ENCODE assay signal across 8 cellular contexts in the genomic region with DNA sequence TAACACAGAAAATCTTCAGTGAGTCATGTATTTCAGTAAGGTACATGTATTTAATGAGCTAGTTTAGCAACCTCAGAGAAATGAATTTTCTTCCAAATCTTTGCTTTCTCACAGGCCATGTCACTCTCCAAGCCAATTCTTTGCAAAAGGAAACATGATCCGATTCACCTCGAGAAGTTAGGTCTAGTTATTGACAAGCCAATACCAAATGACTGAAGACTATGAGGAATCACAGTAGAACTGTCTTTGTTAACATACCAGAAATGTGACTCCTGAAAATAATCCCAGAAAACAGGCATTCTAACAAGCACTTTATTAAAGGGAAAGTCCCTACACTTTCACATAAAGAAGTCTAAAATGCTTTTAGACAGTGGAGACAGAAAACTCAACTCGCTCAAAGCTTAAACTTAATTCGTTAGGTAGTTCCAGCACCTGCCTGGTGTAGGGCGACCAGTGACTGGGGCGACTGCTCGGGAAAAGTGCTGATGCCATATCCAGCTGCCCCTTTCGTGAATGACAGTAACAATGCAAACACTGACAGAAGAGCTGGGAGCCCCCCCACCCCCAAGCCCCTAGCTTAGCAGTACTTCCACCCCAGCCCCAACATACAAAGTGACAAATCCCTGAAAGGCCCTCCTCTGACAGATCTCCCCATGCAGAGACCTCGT. TPM values are rescaled to one million over a fixed set of nuclear protein-coding genes. Genes with fewer than 3 reads are reported as not detected.
DNase-seq lines count a peak whose midpoint lies in the region; ATAC-seq and TF ChIP-seq lines count a peak whose summit lies in the region.

No MANE protein-coding gene starts in this region.

- H3K4me1 ChIP-seq in Caco-2 (peaks cover 37% of the 10 kb centered on the region), psoas muscle (peaks cover 27% of the 10 kb centered on the region)

- H3K27ac Mint-ChIP-seq in Caco-2 (ENCODE audit: unreplicated experiment) (peak overlapping the region; percentile 83), HFFc6 (peak overlapping the region; percentile 61)

- H3K36me3 ChIP-seq in Caco-2 (ENCODE audit: control insufficient read depth, insufficient read depth, low read length) (no peaks in the 10 kb centered on the region), psoas muscle (ENCODE audit: insufficient read depth in 1 of 2, low read depth in 1 of 2) (peaks cover 0 to 9% of the 10 kb centered on the region in 2 donors)

- TF ChIP-seq CTCF in Caco-2 (IDR thresholded peaks at IDR 0.05; ENCODE audit: insufficient read depth in 1 of 2, low read depth in 1 of 2, low read length in 1 of 2, severe bottlenecking in 1 of 2, unreplicated experiment in 1 of 2): no peak
- no peak for TF ChIP-seq CTCF in HFFc6 (IDR thresholded peaks at IDR 0.05)
- TF ChIP-seq CTCF in fibroblast of villous mesenchyme (IDR thresholded peaks at IDR 0.05; ENCODE audit: insufficient read depth, low read depth, low read length): no peak
- TF ChIP-seq CTCF in psoas muscle (IDR thresholded peaks at IDR 0.05): no peak

- TSS peak; percentile 51 for BruUV-seq in Caco-2 (replicated peaks; lab: Mats Ljungman, UMichigan)

- H3K36me3 Mint-ChIP-seq in Caco-2 (ENCODE audit: insufficient read depth, unreplicated experiment) (peaks cover 22% of the 10 kb centered on the region), HFFc6 (ENCODE audit: low read depth) (peaks cover 4% of the 10 kb centered on the region; the same call in 1 of the 2 replicates)

- WGBS in psoas muscle, 3 donors: 1 to 2% (median 2%) methylated on average over 9 of the region's 9 CpGs

- no peaks in the 10 kb centered on the region for H3K9me3 Mint-ChIP-seq in Caco-2 (ENCODE audit: unreplicated experiment)
- no peaks in the 10 kb centered on the region for H3K9me3 Mint-ChIP-seq in HFFc6

- H3K4me3 Mint-ChIP-seq in Caco-2 (ENCODE audit: unreplicated experiment) (peak overlapping the region; percentile 91), HFFc6 (peak overlapping the region; percentile 87)

- H3K27ac ChIP-seq in psoas muscle: peak overlapping the region; percentile 97

- CTCF ChIA-PET in Caco-2 (lab: Charles Lee): interaction anchor here (1.2 kb wide), 1 partner anchor 31 kb away, joined by 4 read pairs; a partner anchor contains a TSS

- H3K27me3 Mint-ChIP-seq in Caco-2 (ENCODE audit: insufficient read depth, unreplicated experiment): no peaks in the 10 kb centered on the region
- no peaks in the 10 kb centered on the region for H3K27me3 Mint-ChIP-seq in HFFc6 (ENCODE audit: insufficient read depth)

- DNase-seq in Caco-2: peak in 1 of 2 experiments; percentile 25
- peak; percentile 48 for DNase-seq in HFFc6
- peak; percentile 2 to 6 for DNase-seq in activated CD4-positive, alpha-beta T cell treated with anti-CD3 and anti-CD28 coated beads, Interleukin-2, amount 50 U/mL, for 24 hours (ENCODE audit: low read depth in 1 of 2, low spot score in 1 of 2)
- DNase-seq in fibroblast of villous mesenchyme (ENCODE audit: low read depth): peak; percentile 34
- DNase-seq in psoas muscle: no peak
- no peak for DNase-seq in NCI-H446 treated with DMSO at 0.1 percent for 48 hours (lab: John Stamatoyannopoulos, UW)
- DNase-seq in epidermal melanocyte (ENCODE audit: insufficient read length, low spot score): no peak

- H3K4me1 Mint-ChIP-seq in Caco-2 (ENCODE audit: low read depth, unreplicated experiment) (peaks cover 34% of the 10 kb centered on the region), HFFc6 (ENCODE audit: low read depth) (peaks cover 62% of the 10 kb centered on the region)

- H3K9me3 ChIP-seq in Caco-2 (no peaks in the 10 kb centered on the region), psoas muscle (no peaks in the 10 kb centered on the region)

- POLR2A ChIA-PET in Caco-2 (lab: Charles Lee): interaction anchor here (0.6 to 1.2 kb wide), 4 partner anchors 31 to 157 kb away, joined by 3 to 5 read pairs (median 4); a partner anchor contains a TSS

- H3K4me3 ChIP-seq in Caco-2 (ENCODE audit: low read depth, low read length) (peak overlapping the region; percentile 95), fibroblast of villous mesenchyme (ENCODE audit: low read depth, low read length) (peak overlapping the region; percentile 89), psoas muscle (peak overlapping the region; percentile 98)

- intact Hi-C loops in Caco-2 (cut with micrococcal nuclease; ENCODE audit: unreplicated experiment): loop anchor here (1.0 to 2.0 kb wide), 2 partner anchors 61 to 122 kb away; no protein-coding TSS in a partner anchor
- intact Hi-C loops in psoas muscle (cut with DNase I): loop anchor here in 1 of 2 donors (10.0 kb wide), 1 partner anchor 64 kb away; no protein-coding TSS in a partner anchor

- H3K27me3 ChIP-seq in Caco-2 (replicated peaks; ENCODE audit: control insufficient read depth, insufficient read depth, low read length) (no peaks in the 10 kb centered on the region), psoas muscle (ENCODE audit: insufficient read depth in 3 of 3, low read length in 2 of 3) (no peaks in the 10 kb centered on the region)

- ATAC-seq in psoas muscle (no peak), HG02840 (IDR thresholded peaks at IDR 0.05; ENCODE audit: low FRiP score, unreplicated experiment) (no peak)

RNA-seq across cellular contexts. Expression of a gene that starts 1.9 kb away (rescaled TPM):
- total RNA-seq in Caco-2 (2022): 75.9 and 79.0 TPM in 2 replicates
- 10 to 100 TPM; 43.6 to 61.3 (median 55.1) TPM for total RNA-seq in HFFc6 (2021; fragmentation: NEBNext Ultra II Directional; extraction: Animal tissue kit (Norgen Biotek cat#: 25700))
- total RNA-seq in fibroblast of villous mesenchyme: 34.8 and 47.1 TPM in 2 replicates
- 10 to 100 TPM; 46.1 to 71.6 (median 56.3) TPM for total RNA-seq in psoas muscle
- 10 to 100 TPM; 40.0 to 86.8 (median 56.0) TPM for polyA plus RNA-seq in psoas muscle

RNA-seq across cellular contexts. Expression of a gene that starts 30.7 kb away (rescaled TPM):
- total RNA-seq in Caco-2 (2022) (125 and 136 TPM in 2 replicates), fibroblast of villous mesenchyme (43.8 and 63.9 TPM in 2 replicates), psoas muscle (10 to 100 TPM; 28.6 to 44.4 (median 34.2) TPM)
- 10 to 100 TPM; 65.0 to 77.0 (median 66.6) TPM for total RNA-seq in HFFc6 (2021; fragmentation: NEBNext Ultra II Directional; extraction: Animal tissue kit (Norgen Biotek cat#: 25700))
- 10 to 100 TPM; 30.2 to 76.9 (median 60.5) TPM for polyA plus RNA-seq in psoas muscle

RNA-seq across cellular contexts. Expression of a gene that starts 54.4 kb away (rescaled TPM):
- total RNA-seq in Caco-2 (2022) (29.7 and 31.7 TPM in 2 replicates), fibroblast of villous mesenchyme (20.6 and 31.5 TPM in 2 replicates), psoas muscle (10 to 100 TPM; 12.4 to 21.3 (median 16.6) TPM)
- 10 to 100 TPM; 11.6 to 13.6 (median 13.3) TPM for total RNA-seq in HFFc6 (2021; fragmentation: NEBNext Ultra II Directional; extraction: Animal tissue kit (Norgen Biotek cat#: 25700))
- 10 to 100 TPM in 1 of 3 donors, 1 to 10 TPM in 2; 5.9 to 24.8 (median 8.4) TPM for polyA plus RNA-seq in psoas muscle

Comparison
In these comparisons a context has a peak if more than half of its experiments do, and no peak if none do; other contexts are left out.
1. DNase-seq: peak in HFFc6 (single experiment), activated CD4-positive, alpha-beta T cell treated with anti-CD3 and anti-CD28 coated beads, Interleukin-2, amount 50 U/mL, for 24 hours (2 of 2) and fibroblast of villous mesenchyme (single experiment); none in psoas muscle (0 of 2), NCI-H446 treated with DMSO at 0.1 percent for 48 hours (single experiment) and epidermal melanocyte (single experiment).
2. Peak in every context shown above with its lines, with median percentiles within 50 percentile points of each other: H3K4me3 ChIP-seq.